Comparison of ENCODE assay signal across 26 cellular contexts in the genomic region with DNA sequence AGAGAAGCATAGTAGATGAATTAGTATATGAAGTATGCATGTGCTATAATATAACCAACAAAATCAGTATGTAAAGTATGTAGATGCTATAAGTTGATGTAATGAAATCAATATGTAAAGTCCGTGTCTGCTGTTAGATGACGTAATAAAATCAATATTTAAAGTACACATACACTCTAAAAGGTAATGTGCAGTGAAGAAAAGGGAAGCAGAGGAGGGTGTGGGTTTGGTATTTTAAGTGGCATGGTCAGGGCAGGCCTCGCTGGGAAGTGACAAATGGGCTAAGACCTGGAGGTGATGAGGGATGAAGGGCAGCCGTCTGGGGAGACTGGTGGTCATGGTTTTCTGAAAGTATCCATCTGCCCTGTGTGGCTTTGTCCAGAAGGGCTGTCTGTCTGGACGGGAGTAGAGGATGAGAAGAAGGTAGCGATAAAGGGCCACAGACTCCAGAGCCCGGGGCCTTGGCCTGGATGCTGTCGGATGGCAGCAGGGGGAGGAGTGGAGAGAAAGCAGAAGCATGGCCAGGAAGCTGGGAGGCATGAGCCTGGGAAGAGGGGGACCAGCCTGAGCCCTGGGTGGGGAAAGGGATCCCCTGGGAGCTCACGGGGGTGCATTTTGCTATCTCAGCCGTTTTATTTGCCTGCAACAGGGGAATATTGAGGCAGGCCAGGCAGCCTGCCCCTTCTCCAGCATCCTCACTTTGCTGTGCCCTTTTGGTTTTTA.
"Had no signal": no experiment of that assay in that cellular context is flagged by ENCODE, and none has a peak within 500 bp of the region (broad histone marks: within the 10 kb centered on the region; RNA-seq: fewer than 3 reads in every experiment).

No MANE protein-coding gene starts in this region.

- H3K4me1 Mint-ChIP-seq: activated naive CD4-positive, alpha-beta T cell treated with anti-CD3 and anti-CD28 coated beads, Interleukin-2, amount 50 U/mL, for 24 hours; T-helper 17 cell had no signal

- H3K4me3 ChIP-seq: body of pancreas had no signal

- ATAC-seq: activated CD8-positive, alpha-beta T cell treated with anti-CD3 and anti-CD28 coated beads, Interleukin-2, amount 10 ng/mL, durations not matched to agents 7 days and 5 days; body of pancreas; PC-3; T-helper 17 cell; WTC11 had no signal

- H3K27me3 ChIP-seq: body of pancreas had no signal

- DNase-seq: activated CD4-positive, alpha-beta T cell treated with anti-CD3 and anti-CD28 coated beads for 48 hours; activated CD4-positive, alpha-beta T cell treated with anti-CD3 and anti-CD28 coated beads, Interleukin-2, amount 50 U/mL, for 4 hours; activated CD4-positive, CD25-positive, alpha-beta regulatory T cell treated with anti-CD3 and anti-CD28 coated beads, Interleukin-2, amount 50 U/mL, for 72 hours; activated CD8-positive, alpha-beta memory T cell treated with anti-CD3 and anti-CD28 coated beads, Interleukin-2, amount 50 U/mL, for 48 hours; activated CD8-positive, alpha-beta T cell treated with anti-CD3 and anti-CD28 coated beads, Interleukin-2, amount 10 ng/mL, durations not matched to agents 7 days and 5 days; activated T-cell treated with anti-CD3 and anti-CD28 coated beads, Interleukin-2, amount 50 U/mL, for 1 hour; aorta; body of pancreas; central memory CD4-positive, alpha-beta T cell; MM.1S; NCI-H1105; NCI-H1436; NCI-H187; NCI-H2081; NCI-H510A treated with DMSO at 0.1 percent for 48 hours; NCI-H69; NK-92 treated with Interleukin-12 subunit alpha and Interleukin-12 subunit beta, amount 100 ng/mL, for 24 hours; PC-3; SIG-M5; T-helper 17 cell; T-helper 9 cell had no signal

- H3K27ac ChIP-seq: body of pancreas, KMS-11 had no signal

- H3K36me3 Mint-ChIP-seq: activated naive CD4-positive, alpha-beta T cell treated with anti-CD3 and anti-CD28 coated beads, Interleukin-2, amount 50 U/mL, for 24 hours; WTC11 had no signal

- H3K9ac ChIP-seq: KMS-11 had no signal

- H3K4me2 ChIP-seq: KMS-11 had no signal

- FAIRE-seq: bronchial epithelial cell, RCC 7860 had no signal

- H3K27me3 Mint-ChIP-seq: activated naive CD4-positive, alpha-beta T cell treated with anti-CD3 and anti-CD28 coated beads, Interleukin-2, amount 50 U/mL, for 24 hours had no signal

- H3K27ac Mint-ChIP-seq: activated CD8-positive, alpha-beta T cell treated with anti-CD3 and anti-CD28 coated beads, Interleukin-2, amount 10 ng/mL, durations not matched to agents 7 days and 5 days; activated naive CD4-positive, alpha-beta T cell treated with anti-CD3 and anti-CD28 coated beads, Interleukin-2, amount 50 U/mL, for 24 hours; T-helper 17 cell; WTC11 had no signal

- H3K4me3 Mint-ChIP-seq: activated CD8-positive, alpha-beta T cell treated with anti-CD3 and anti-CD28 coated beads, Interleukin-2, amount 10 ng/mL, durations not matched to agents 7 days and 5 days; activated naive CD4-positive, alpha-beta T cell treated with anti-CD3 and anti-CD28 coated beads, Interleukin-2, amount 50 U/mL, for 24 hours; T-helper 17 cell; WTC11 had no signal

- H3K9me3 ChIP-seq: body of pancreas had no signal

- H3K9me3 Mint-ChIP-seq: activated naive CD4-positive, alpha-beta T cell treated with anti-CD3 and anti-CD28 coated beads, Interleukin-2, amount 50 U/mL, for 24 hours; WTC11 had no signal
